15 cellular contexts compared by ENCODE assay signal in genomic region chr6:64266351-64266821, GRCh38.
DNase-seq lines count a peak whose midpoint lies in the region; ATAC-seq and TF ChIP-seq lines count a peak whose summit lies in the region.
"Had no signal": no experiment of that assay in that cellular context is flagged by ENCODE, and none has a peak within 500 bp of the region (broad histone marks: within the 10 kb centered on the region; RNA-seq: fewer than 3 reads in every experiment).

No MANE protein-coding gene starts in this region.

- H3K9me3 ChIP-seq in testis, result no peaks in the 10 kb centered on the region
- no peaks in the 10 kb centered on the region for H3K9me3 ChIP-seq in hepatocyte (ENCODE audit: low read depth)

- no peaks in the 10 kb centered on the region for H3K79me2 ChIP-seq in hepatocyte

- intact Hi-C loops in testis (cut with DNase I; ENCODE audit: low total_unique reads), result no loop called here

- H3K27me3 ChIP-seq in testis (no peaks in the 10 kb centered on the region), hepatocyte (no peaks in the 10 kb centered on the region)

- 75 to 79% methylated on average over 2 of the region's 2 CpGs for WGBS in testis, 2 donors
- WGBS in hepatocyte (ENCODE audit: low lambda C conversion rate, missing lambda C conversion rate), result 63% methylated on average over 2 of the region's 2 CpGs

- H3K4me3 ChIP-seq in testis (no peak overlapping the region), hepatocyte (no peak overlapping the region)

- no peaks in the 10 kb centered on the region for H3K36me3 ChIP-seq in testis (ENCODE audit: low read depth, missing control alignments)
- H3K36me3 ChIP-seq in hepatocyte (replicated peaks; ENCODE audit: insufficient read depth, low read depth), result no peaks in the 10 kb centered on the region

- H3K4me1 ChIP-seq in testis (no peaks in the 10 kb centered on the region), hepatocyte (ENCODE audit: insufficient read depth) (no peaks in the 10 kb centered on the region)

- TF ChIP-seq CTCF in testis (IDR thresholded peaks at IDR 0.05) (no peak), hepatocyte (IDR thresholded peaks at IDR 0.05; ENCODE audit: poor library complexity) (no peak)

- H3K27ac ChIP-seq in testis (no peak overlapping the region), hepatocyte (no peak overlapping the region)
- H3K27ac ChIP-seq: 22Rv1 had no signal

- no peak overlapping the region for H2AFZ ChIP-seq in hepatocyte

- DNase-seq in DMS53 (lab: John Stamatoyannopoulos, UW) (peak; percentile 6), DMS53 treated with DMSO at 0.1 percent for 48 hours (lab: John Stamatoyannopoulos, UW; ENCODE audit: unreplicated experiment) (no peak), testis (no peak), hepatocyte (ENCODE audit: low spot score) (no peak), OCI-M1 (lab: John Stamatoyannopoulos, UW) (no peak), DMS153 treated with DMSO at 0.1 percent for 48 hours (lab: John Stamatoyannopoulos, UW; ENCODE audit: unreplicated experiment) (no peak)
- DNase-seq: activated CD8-positive, alpha-beta memory T cell treated with anti-CD3 and anti-CD28 coated beads for 24 hours; aorta; HFFc6; immature natural killer cell; NCI-H1694 treated with DMSO at 0.1 percent for 48 hours; SIG-M5 had no signal

- no peaks in the 10 kb centered on the region for H3K9me2 ChIP-seq in hepatocyte (replicated peaks; ENCODE audit: insufficient read depth)

- no peak for TF ChIP-seq POLR2A in testis (IDR thresholded peaks at IDR 0.05)

- H3K4me2 ChIP-seq in hepatocyte, result no peak overlapping the region

- ATAC-seq in HG02642 (IDR thresholded peaks at IDR 0.05; ENCODE audit: poor library complexity, unreplicated experiment) (peak; percentile 88), HG03457 (IDR thresholded peaks at IDR 0.05; ENCODE audit: unreplicated experiment) (peak; percentile 71)

- no peaks in the 10 kb centered on the region for H4K20me1 ChIP-seq in hepatocyte (ENCODE audit: insufficient read depth, poor library complexity, severe bottlenecking)
